ENCODE assay signal across 22 cellular contexts in genomic region chr1:117584181-117584580, GRCh38. TPM values are rescaled to one million over a fixed set of nuclear protein-coding genes. Genes with fewer than 3 reads are reported as not detected.
DNase-seq lines count a peak whose midpoint lies in the region; ATAC-seq, FAIRE-seq and TF ChIP-seq lines count a peak whose summit lies in the region.
"Had no signal": no experiment of that assay in that cellular context is flagged by ENCODE, and none has a peak within 500 bp of the region (broad histone marks: within the 10 kb centered on the region; RNA-seq: fewer than 3 reads in every experiment).

No MANE protein-coding gene starts in this region.

- H3K36me3 ChIP-seq in HepG2 (replicated peaks in 1 of 2; ENCODE audit: control insufficient read depth in 1 of 2, insufficient read depth in 2 of 2, low read length in 2 of 2) (no peaks in the 10 kb centered on the region), right lobe of liver (no peaks in the 10 kb centered on the region), breast epithelium (no peaks in the 10 kb centered on the region)
- H3K36me3 ChIP-seq: BE2C, BLaER1 had no signal

- TF ChIP-seq POLR2A in HepG2 (IDR thresholded peaks at IDR 0.05; ENCODE audit: insufficient read depth in 1 of 2, low read depth in 2 of 2, low read length in 2 of 2) (no peak), right lobe of liver (IDR thresholded peaks at IDR 0.05) (no peak), breast epithelium (IDR thresholded peaks at IDR 0.05) (no peak)

- in situ Hi-C loops in HepG2 (cut with HindIII; ENCODE audit: extremely low pct_ligation_motif_present, low pct_unique_long_range_greater_than_20kb), result no loop called here

- intact Hi-C loops in HepG2 (cut with micrococcal nuclease; ENCODE audit: unreplicated experiment) (no loop called here), right lobe of liver (cut with DNase I) (no loop called here), breast epithelium (cut with DNase I; ENCODE audit: low total_unique reads) (no loop called here)

- no peak for DNase-seq in HepG2 (ENCODE audit: low spot score)
- no peak for DNase-seq in right lobe of liver
- DNase-seq in mesenteric fat pad (ENCODE audit: low spot score), result peak; percentile 18
- no peak for DNase-seq in breast epithelium (ENCODE audit: low spot score in 2 of 2)
- no peak for DNase-seq in AG08396 (ENCODE audit: low spot score)
- DNase-seq: BE2C; C1 segment of cervical spinal cord; CD4-positive, alpha-beta memory T cell; CD4-positive, CD25-positive, alpha-beta regulatory T cell; CD8-positive, alpha-beta memory T cell; COR-L47; DMS 273 treated with DMSO at 0.1 percent for 48 hours; DMS153; DMS53; DMS79; DND-41; EL; GDM1 had no signal

- ATAC-seq in HepG2, result no peak
- ATAC-seq in right lobe of liver, result no peak
- ATAC-seq: A549, GM12878 had no signal

- no peak for TF ChIP-seq RAD21 in HepG2 (CRISPR knock-in tag; IDR thresholded peaks at IDR 0.05)

- FAIRE-seq in HepG2 (lab: Jason Lieb, UNC), result no peak
- FAIRE-seq: A549, GM12878 had no signal

- 31% methylated on average over 6 of the region's 6 CpGs for WGBS in HepG2 (ENCODE audit: low lambda C conversion rate)
- WGBS in right lobe of liver (ENCODE audit: insufficient coverage, low coverage, low lambda C conversion rate, missing lambda C conversion rate), result 92% methylated on average over 6 of the region's 6 CpGs

- TF ChIP-seq EP300 in HepG2 (IDR thresholded peaks at IDR 0.05; ENCODE audit: low read depth in 2 of 2, low read length in 2 of 2) (no peak), HepG2 (CRISPR knock-in tag; IDR thresholded peaks at IDR 0.05; ENCODE audit: borderline replicate concordance) (no peak)

- BruUV-seq in HepG2 (replicated peaks; lab: Mats Ljungman, UMichigan), result no TSS peak

- H3K9me3 ChIP-seq in HepG2 (ENCODE audit: low read length) (no peaks in the 10 kb centered on the region), right lobe of liver (no peaks in the 10 kb centered on the region), breast epithelium (no peaks in the 10 kb centered on the region)
- H3K9me3 ChIP-seq: A549, BE2C, BLaER1 had no signal

- H3K27ac ChIP-seq in HepG2 (ENCODE audit: extremely low read length, insufficient read depth, low read length) (no peak overlapping the region), right lobe of liver (no peak overlapping the region), breast epithelium (no peak overlapping the region)
- H3K27ac ChIP-seq: 22Rv1, A549, BLaER1 had no signal

- H3K4me3 ChIP-seq in HepG2 (replicated peaks in 1 of 3; ENCODE audit: insufficient read depth in 1 of 3, low read depth in 2 of 3, low read length in 3 of 3), result no peak overlapping the region
- H3K4me3 ChIP-seq in right lobe of liver, result no peak overlapping the region
- H3K4me3 ChIP-seq in breast epithelium, result no peak overlapping the region
- H3K4me3 ChIP-seq: A549, BLaER1, GM12878 had no signal

- H3K4me1 ChIP-seq in HepG2 (ENCODE audit: insufficient read depth, low read length) (no peaks in the 10 kb centered on the region), right lobe of liver (no peaks in the 10 kb centered on the region), breast epithelium (no peaks in the 10 kb centered on the region)
- H3K4me1 ChIP-seq: A549, BE2C, BLaER1 had no signal

- no peak overlapping the region for H3K4me2 ChIP-seq in HepG2 (ENCODE audit: low read depth, low read length)
- H3K4me2 ChIP-seq: A549, BLaER1 had no signal

- H3K9ac ChIP-seq in HepG2 (ENCODE audit: insufficient read depth, low read depth, low read length), result no peak overlapping the region
- H3K9ac ChIP-seq: BLaER1 had no signal

- CTCF ChIA-PET in HepG2 (lab: Yijun Ruan, JAX; ENCODE audit: low intra/inter-chr PET ratio, low total read pairs), result no interaction called here

- TF ChIP-seq CTCF in HepG2 (CRISPR knock-in tag; IDR thresholded peaks at IDR 0.05), result no peak
- no peak for TF ChIP-seq CTCF in right lobe of liver (IDR thresholded peaks at IDR 0.05)
- TF ChIP-seq CTCF in breast epithelium (IDR thresholded peaks at IDR 0.05), result no peak

- POLR2A ChIA-PET in HepG2 (lab: Yijun Ruan, JAX), result no interaction called here

- H3K27me3 ChIP-seq in HepG2 (ENCODE audit: control insufficient read depth in 1 of 2, insufficient read depth in 2 of 2, low read length in 2 of 2) (no peaks in the 10 kb centered on the region; a peak in 3 of 5 replicates), right lobe of liver (no peaks in the 10 kb centered on the region), breast epithelium (no peaks in the 10 kb centered on the region)
- H3K27me3 ChIP-seq: BE2C, BLaER1 had no signal

- no peak overlapping the region for H2AFZ ChIP-seq in HepG2 (ENCODE audit: low read length)

- no peaks in the 10 kb centered on the region for H4K20me1 ChIP-seq in HepG2 (ENCODE audit: insufficient read depth, low read length)
- H4K20me1 ChIP-seq: BLaER1 had no signal

- H3K79me2 ChIP-seq in HepG2 (ENCODE audit: insufficient read depth, low read length), result no peaks in the 10 kb centered on the region

TF ChIP-seq in HepG2, 621 proteins besides CTCF, POLR2A, EP300 and RAD21:
- TF ChIP-seq CREBL2 (CRISPR knock-in tag; IDR thresholded peaks at IDR 0.05; ENCODE audit: borderline replicate concordance) (no peak), ZNF44 (CRISPR knock-in tag; IDR thresholded peaks at IDR 0.05) (no peak), HES4 (CRISPR knock-in tag; IDR thresholded peaks at IDR 0.05; ENCODE audit: borderline replicate concordance) (no peak), HOXA3 (CRISPR knock-in tag; IDR thresholded peaks at IDR 0.05) (no peak)
- TF ChIP-seq, protein P1, sequence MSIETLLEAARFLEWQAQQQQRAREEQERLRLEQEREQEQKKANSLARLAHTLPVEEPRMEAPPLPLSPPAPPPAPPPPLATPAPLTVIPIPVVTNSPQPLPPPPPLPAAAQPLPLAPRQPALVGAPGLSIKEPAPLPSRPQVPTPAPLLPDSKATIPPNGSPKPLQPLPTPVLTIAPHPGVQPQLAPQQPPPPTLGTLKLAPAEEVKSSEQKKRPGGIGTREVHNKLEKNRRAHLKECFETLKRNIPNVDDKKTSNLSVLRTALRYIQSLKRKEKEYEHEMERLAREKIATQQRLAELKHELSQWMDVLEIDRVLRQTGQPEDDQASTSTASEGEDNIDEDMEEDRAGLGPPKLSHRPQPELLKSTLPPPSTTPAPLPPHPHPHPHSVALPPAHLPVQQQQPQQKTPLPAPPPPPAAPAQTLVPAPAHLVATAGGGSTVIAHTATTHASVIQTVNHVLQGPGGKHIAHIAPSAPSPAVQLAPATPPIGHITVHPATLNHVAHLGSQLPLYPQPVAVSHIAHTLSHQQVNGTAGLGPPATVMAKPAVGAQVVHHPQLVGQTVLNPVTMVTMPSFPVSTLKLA (IDR thresholded peaks at IDR 0.05), result peak; percentile 75

RNA-seq across cellular contexts. Expression of gene TENT5C, which starts 21.7 kb away (rescaled TPM):
- total RNA-seq in HepG2 (2016; rRNA removed; fragmentation: Illumina TruSeq; extraction: Trizol) (0.02 and 0.04 TPM in 2 replicates), right lobe of liver (10 to 100 TPM in 1 of 6 experiments, 1 to 10 TPM in 5; 2.3 to 13.7 (median 3.0) TPM), mesenteric fat pad (2.5 TPM), breast epithelium (10 to 100 TPM in 2 of 3 donors, 1 to 10 TPM in 1; 4.0 to 10.2 (median 10.2) TPM)
- total RNA-seq in HepG2 (2016; cell fraction: cytosol; rRNA removed; fragmentation: Illumina TruSeq; extraction: Trizol; ENCODE audit: low read depth), result not detected in 2 replicates
- 0.04 TPM in 1 of 2 replicates, not detected in the other for total RNA-seq in HepG2 (2016; cell fraction: insoluble cytoplasmic fraction; rRNA removed; fragmentation: Illumina TruSeq; extraction: Trizol)
- total RNA-seq in HepG2 (2016; cell fraction: membrane; rRNA removed; fragmentation: Illumina TruSeq; extraction: Trizol), result 0.03 TPM in 1 of 2 replicates, not detected in the other
- 0.06 TPM in 1 of 2 replicates, not detected in the other for total RNA-seq in HepG2 (2016; cell fraction: nucleus; rRNA removed; fragmentation: Illumina TruSeq; extraction: Trizol)
- 0.30 and 0.38 TPM in 2 replicates for polyA plus RNA-seq in HepG2 (2011; rRNA removed)
- polyA plus RNA-seq in HepG2 (2011; cell fraction: cytosol; rRNA removed), result 0.28 and 0.33 TPM in 2 replicates
- 0.26 and 0.35 TPM in 2 replicates for polyA plus RNA-seq in HepG2 (2011; cell fraction: nucleus; rRNA removed)
- polyA plus RNA-seq in HepG2 (2012), result 0.05 and 0.21 TPM in 2 replicates
- not detected in 2 replicates for polyA plus RNA-seq in HepG2 (2016; cell fraction: cytosol; fragmentation: Illumina TruSeq; extraction: Trizol; ENCODE audit: low read depth)
- 0.03 and 0.04 TPM in 2 replicates for polyA plus RNA-seq in HepG2 (2016; cell fraction: insoluble cytoplasmic fraction; fragmentation: Illumina TruSeq; extraction: Trizol; ENCODE audit: low read depth)
- not detected in 2 replicates for polyA plus RNA-seq in HepG2 (2016; cell fraction: membrane; fragmentation: Illumina TruSeq; extraction: Trizol; ENCODE audit: low read depth)
- not detected in 2 replicates for polyA plus RNA-seq in HepG2 (2016; cell fraction: nucleus; fragmentation: Illumina TruSeq; extraction: Trizol; ENCODE audit: insufficient read depth, low read depth)
- 1.3 and 2.5 TPM in 2 replicates for polyA minus RNA-seq in HepG2 (2011; rRNA and poly(A)+ RNA removed; ENCODE audit: low replicate concordance)
- 0.88 and 0.99 TPM in 2 replicates for polyA minus RNA-seq in HepG2 (2011; cell fraction: cytosol; rRNA and poly(A)+ RNA removed)
- 1.3 and 1.4 TPM in 2 replicates for polyA minus RNA-seq in HepG2 (2011; cell fraction: nucleus; rRNA and poly(A)+ RNA removed)
